ENCODE assay signal across 7 cellular contexts in genomic region chr3:101574388-101575156, GRCh38. TPM values are rescaled to one million over a fixed set of nuclear protein-coding genes. Genes with fewer than 3 reads are reported as not detected.
DNase-seq lines count a peak whose midpoint lies in the region; ATAC-seq and TF ChIP-seq lines count a peak whose summit lies in the region.

No MANE protein-coding gene starts in this region.

- TF ChIP-seq CTCF in RWPE1 (conservative IDR thresholded peaks at IDR 0.05; ENCODE audit: low read depth) (no peak), mammary epithelial cell (conservative IDR thresholded peaks at IDR 0.05 in 1 of 2, IDR thresholded peaks at IDR 0.05 in 1 of 2; ENCODE audit: extremely low read depth in 1 of 2, insufficient read depth in 1 of 2, low read depth in 1 of 2, low read length in 2 of 2) (no peak)

- peaks cover 7% of the 10 kb centered on the region for H3K4me1 ChIP-seq in mammary epithelial cell (ENCODE audit: insufficient read depth, low read length)

- BruUV-seq in mammary epithelial cell (replicated peaks; lab: Mats Ljungman, UMichigan) = no TSS peak

- DNase-seq in GM04504 (ENCODE audit: low read depth) = peak; percentile 34
- DNase-seq in HT1080 (ENCODE audit: low read depth) = peak; percentile 55
- DNase-seq in RWPE1 (ENCODE audit: low spot score) = no peak
- no peak for DNase-seq in mammary epithelial cell
- peak; percentile 77 for DNase-seq in islet precursor cell
- DNase-seq in stimulated activated CD4-positive, alpha-beta T cell treated with anti-CD3 and anti-CD28 coated beads, Interleukin-1b, Interleukin-23, amount 100 ng/mL, for 24 hours (ENCODE audit: low read depth in 4 of 4, low spot score in 1 of 4) = peak in 3 of 4 experiments; percentile 28 to 34 (median 28)

- no peaks in the 10 kb centered on the region for H3K27me3 ChIP-seq in mammary epithelial cell (ENCODE audit: insufficient read depth, low read length)

- H3K9me3 ChIP-seq in mammary epithelial cell (replicated peaks; ENCODE audit: insufficient read depth, low read length) = no peaks in the 10 kb centered on the region

- intact Hi-C loops in mammary epithelial cell (cut with micrococcal nuclease) = loop anchor here (1.0 to 5.0 kb wide), 3 partner anchors 28 to 83 kb away; partner anchors contain the start of gene SENP7

- ATAC-seq in GM21528 (IDR thresholded peaks at IDR 0.05; ENCODE audit: low FRiP score, unreplicated experiment) = peak; percentile 51

- H3K4me3 ChIP-seq in mammary epithelial cell (replicated peaks in 1 of 3; ENCODE audit: insufficient read depth in 1 of 3, low read depth in 2 of 3, low read length in 3 of 3) = peak overlapping the region; percentile 70 to 98 (median 79)

- H3K36me3 ChIP-seq in mammary epithelial cell (ENCODE audit: insufficient read depth, low read length) = peaks cover 4% of the 10 kb centered on the region

- in situ Hi-C loops in mammary epithelial cell (cut with MboI; ENCODE audit: low sequenced_read_pairs in 2 of 2) = no loop called here

- peak overlapping the region; percentile 98 for H3K9ac ChIP-seq in mammary epithelial cell (ENCODE audit: insufficient read depth, low read length)

- CTCF ChIA-PET in RWPE1 (lab: Yijun Ruan, JAX) (interaction anchor here (0.6 to 1.8 kb wide), 4 partner anchors 17 to 127 kb away, joined by 3 to 5 read pairs (median 3); partner anchors contain the start of gene ZBTB11), mammary epithelial cell (lab: Charles Lee; ENCODE audit: low non-redundant PET) (no interaction called here)

- H3K79me2 ChIP-seq in mammary epithelial cell (ENCODE audit: insufficient read depth, low read length) = peaks cover 53% of the 10 kb centered on the region

- dilution Hi-C loops in mammary epithelial cell (cut with HindIII; ENCODE audit: low sequenced_read_pairs) = no loop called here

- peak overlapping the region; percentile 81 for H3K4me2 ChIP-seq in mammary epithelial cell (ENCODE audit: insufficient read depth, low read depth, low read length)

- H2AFZ ChIP-seq in mammary epithelial cell (ENCODE audit: low read depth, low read length) = peak overlapping the region; percentile 92

- H4K20me1 ChIP-seq in mammary epithelial cell (ENCODE audit: insufficient read depth, low read length) = no peaks in the 10 kb centered on the region

- peak overlapping the region; percentile 99 for H3K27ac ChIP-seq in RWPE1
- H3K27ac ChIP-seq in mammary epithelial cell (ENCODE audit: insufficient read depth, low read depth, low read length) = peak overlapping the region; percentile 97

- 3% methylated on average over 19 of the region's 42 CpGs for WGBS in mammary epithelial cell (ENCODE audit: low coverage, missing lambda C conversion rate)

- POLR2A ChIA-PET in RWPE1 (lab: Yijun Ruan, JAX; ENCODE audit: low non-redundant PET) = interaction anchor here (1.0 kb wide), 1 partner anchor 102 kb away, joined by 4 read pairs; no protein-coding TSS in a partner anchor

RNA-seq across cellular contexts. Expression of gene PCNP, which starts 0.6 kb away (rescaled TPM):
- 68.6 and 85.8 TPM in 2 replicates for total RNA-seq in HT1080 (2014; rRNA removed; shearing (Covaris generic))
- 172 and 202 TPM in 2 replicates for polyA plus RNA-seq in HT1080 (2015; cell fraction: cytosol; rRNA removed)
- 107 and 109 TPM in 2 replicates for polyA plus RNA-seq in HT1080 (2015; cell fraction: nucleus; rRNA removed)
- 100 to 1,000 TPM in 1 of 2 donors, 10 to 100 TPM in 1; 85.9 to 176 TPM for total RNA-seq in mammary epithelial cell
- polyA plus RNA-seq in mammary epithelial cell = 41.2 TPM
- 58.5 TPM for polyA minus RNA-seq in mammary epithelial cell

RNA-seq across cellular contexts. Expression of gene TRMT10C, which starts 12.9 kb away (rescaled TPM):
- total RNA-seq in HT1080 (2014; rRNA removed; shearing (Covaris generic)) = 47.6 and 50.8 TPM in 2 replicates
- polyA plus RNA-seq in HT1080 (2015; cell fraction: cytosol; rRNA removed) = 35.7 and 36.6 TPM in 2 replicates
- 51.8 and 58.2 TPM in 2 replicates for polyA plus RNA-seq in HT1080 (2015; cell fraction: nucleus; rRNA removed)
- total RNA-seq in mammary epithelial cell = 10 to 100 TPM; 21.8 to 27.9 TPM
- 23.9 TPM for polyA plus RNA-seq in mammary epithelial cell
- polyA minus RNA-seq in mammary epithelial cell = 7.3 TPM

Comparison
In these comparisons a context has a peak if more than half of its experiments do, and no peak if none do; other contexts are left out.
1. DNase-seq: peak in GM04504 (single experiment), HT1080 (single experiment), islet precursor cell (single experiment) and stimulated activated CD4-positive, alpha-beta T cell treated with anti-CD3 and anti-CD28 coated beads, Interleukin-1b, Interleukin-23, amount 100 ng/mL, for 24 hours (3 of 4); none in RWPE1 (single experiment) and mammary epithelial cell (single experiment).